Comparison of ENCODE assay signal across 21 cellular contexts in the genomic region with DNA sequence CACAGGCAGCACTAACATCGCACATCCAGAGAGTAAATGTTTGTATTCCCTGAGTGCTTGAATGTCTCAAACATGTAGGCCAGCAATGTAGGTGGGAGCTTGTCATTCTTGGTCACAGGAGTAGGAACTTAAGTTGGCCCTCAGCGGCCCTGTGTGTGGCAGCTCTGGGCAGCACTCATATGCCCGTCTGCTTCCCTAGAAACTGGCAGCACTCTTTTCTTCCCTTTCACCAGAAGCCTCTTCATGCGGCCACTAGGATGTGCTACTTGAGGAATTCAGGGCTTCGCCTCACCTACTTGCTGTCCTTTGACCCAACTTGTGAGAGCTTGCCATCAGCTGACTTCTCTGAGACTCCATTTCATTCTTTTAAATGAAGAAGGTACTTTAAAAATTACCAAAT.
"Had no signal": no experiment of that assay in that cellular context is flagged by ENCODE, and none has a peak within 500 bp of the region (broad histone marks: within the 10 kb centered on the region; RNA-seq: fewer than 3 reads in every experiment).

No MANE protein-coding gene starts in this region.

- H3K27ac ChIP-seq: body of pancreas, hepatocyte, right lobe of liver, skin epidermis, tibial nerve had no signal

- H3K27ac Mint-ChIP-seq: activated naive CD4-positive, alpha-beta T cell treated with anti-CD3 and anti-CD28 coated beads, Interleukin-2, amount 10 ng/mL, durations not matched to agents 7 days and 5 days; activated T-cell treated with anti-CD3 and anti-CD28 coated beads, Interleukin-2, amount 50 U/mL, for 72 hours; memory B cell; stimulated activated effector memory CD8-positive, alpha-beta T cell treated with anti-CD3 and anti-CD28 coated beads, Interleukin-12 subunit alpha, Interleukin-12 subunit beta, amount 100 ng/mL, for 72 hours; stimulated activated naive CD8-positive, alpha-beta T cell treated with anti-CD3 and anti-CD28 coated beads, Interleukin-15, amount 100 ng/mL, for 72 hours had no signal

- H3K9me3 ChIP-seq: body of pancreas, right lobe of liver, tibial nerve had no signal

- H3K4me2 ChIP-seq: hepatocyte had no signal

- H3K4me3 Mint-ChIP-seq: activated naive CD4-positive, alpha-beta T cell treated with anti-CD3 and anti-CD28 coated beads, Interleukin-2, amount 10 ng/mL, durations not matched to agents 7 days and 5 days; activated T-cell treated with anti-CD3 and anti-CD28 coated beads, Interleukin-2, amount 50 U/mL, for 72 hours; memory B cell; nephron; stimulated activated effector memory CD8-positive, alpha-beta T cell treated with anti-CD3 and anti-CD28 coated beads, Interleukin-12 subunit alpha, Interleukin-12 subunit beta, amount 100 ng/mL, for 72 hours; stimulated activated naive CD8-positive, alpha-beta T cell treated with anti-CD3 and anti-CD28 coated beads, Interleukin-15, amount 100 ng/mL, for 72 hours had no signal

- H2AFZ ChIP-seq: hepatocyte had no signal

- DNase-seq: activated CD4-positive, alpha-beta T cell treated with anti-CD3 and anti-CD28 coated beads for 4 hours; activated CD4-positive, alpha-beta T cell treated with anti-CD3 and anti-CD28 coated beads, Interleukin-2, amount 50 U/mL, for 48 hours; activated CD4-positive, CD25-positive, alpha-beta regulatory T cell; activated effector memory CD4-positive, alpha-beta T cell treated with Interleukin-2 at 50 U/mL for 16 hours; activated naive CD4-positive, alpha-beta T cell treated with anti-CD3 and anti-CD28 coated beads, Interleukin-2, amount 10 ng/mL, durations not matched to agents 7 days and 5 days; activated T-cell treated with anti-CD3 and anti-CD28 coated beads, Interleukin-2, amount 50 U/mL, for 72 hours; anterior cingulate cortex; body of pancreas; effector CD4-positive, alpha-beta T cell; glutamatergic neuron; occipital lobe; right lobe of liver; stimulated activated CD4-positive, alpha-beta T cell treated with anti-CD3 and anti-CD28 coated beads, Interleukin-1b, Interleukin-23, amount 100 ng/mL, for 48 hours; stimulated activated naive CD8-positive, alpha-beta T cell treated with anti-CD3 and anti-CD28 coated beads, Interleukin-15, amount 100 ng/mL, for 72 hours; T-helper 1 cell had no signal

- H3K27me3 ChIP-seq: body of pancreas, hepatocyte, right lobe of liver, tibial nerve had no signal

- H3K36me3 ChIP-seq: right lobe of liver, tibial nerve had no signal

- H3K27me3 Mint-ChIP-seq: memory B cell; stimulated activated naive CD8-positive, alpha-beta T cell treated with anti-CD3 and anti-CD28 coated beads, Interleukin-15, amount 100 ng/mL, for 72 hours had no signal

- H3K4me1 ChIP-seq: body of pancreas, right lobe of liver, tibial nerve had no signal

- ATAC-seq: activated T-cell treated with anti-CD3 and anti-CD28 coated beads, Interleukin-2, amount 50 U/mL, for 72 hours; body of pancreas; right lobe of liver; stimulated activated effector memory CD8-positive, alpha-beta T cell treated with anti-CD3 and anti-CD28 coated beads, Interleukin-12 subunit alpha, Interleukin-12 subunit beta, amount 100 ng/mL, for 72 hours; stimulated activated naive CD8-positive, alpha-beta T cell treated with anti-CD3 and anti-CD28 coated beads, Interleukin-15, amount 100 ng/mL, for 72 hours had no signal

- H3K36me3 Mint-ChIP-seq: stimulated activated effector memory CD8-positive, alpha-beta T cell treated with anti-CD3 and anti-CD28 coated beads, Interleukin-12 subunit alpha, Interleukin-12 subunit beta, amount 100 ng/mL, for 72 hours had no signal

- H3K79me2 ChIP-seq: hepatocyte had no signal

- H3K4me1 Mint-ChIP-seq: activated naive CD4-positive, alpha-beta T cell treated with anti-CD3 and anti-CD28 coated beads, Interleukin-2, amount 10 ng/mL, durations not matched to agents 7 days and 5 days; memory B cell; stimulated activated effector memory CD8-positive, alpha-beta T cell treated with anti-CD3 and anti-CD28 coated beads, Interleukin-12 subunit alpha, Interleukin-12 subunit beta, amount 100 ng/mL, for 72 hours had no signal

- H3K9me3 Mint-ChIP-seq: stimulated activated effector memory CD8-positive, alpha-beta T cell treated with anti-CD3 and anti-CD28 coated beads, Interleukin-12 subunit alpha, Interleukin-12 subunit beta, amount 100 ng/mL, for 72 hours had no signal

- H3K4me3 ChIP-seq: body of pancreas, hepatocyte, right lobe of liver, skin epidermis, tibial nerve had no signal
